ENCODE assay signal across 15 cellular contexts in the genomic region with DNA sequence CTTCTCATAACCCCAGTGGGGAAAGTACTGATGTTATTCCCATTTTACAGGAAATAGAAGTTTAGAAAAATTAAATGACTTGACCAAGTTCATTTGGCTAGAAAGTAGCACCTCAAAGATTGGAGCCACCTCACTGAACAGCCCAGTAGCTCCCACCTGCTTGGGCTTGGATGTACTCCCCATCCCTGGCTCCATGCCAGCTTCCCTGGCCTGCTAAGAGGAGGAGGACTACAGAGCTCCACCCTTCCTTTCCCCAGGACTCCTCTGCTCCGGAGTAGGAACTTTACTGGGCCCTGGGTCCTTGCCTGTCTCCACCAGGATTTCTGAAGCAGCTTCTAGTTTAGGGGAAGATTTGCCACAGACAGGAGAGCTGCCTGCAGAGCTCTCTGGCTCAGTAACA. TPM values are rescaled to one million over a fixed set of nuclear protein-coding genes. Genes with fewer than 3 reads are reported as not detected.
DNase-seq lines count a peak whose midpoint lies in the region; ATAC-seq, FAIRE-seq and TF ChIP-seq lines count a peak whose summit lies in the region.
"Had no signal": no experiment of that assay in that cellular context is flagged by ENCODE, and none has a peak within 500 bp of the region (broad histone marks: within the 10 kb centered on the region; RNA-seq: fewer than 3 reads in every experiment).

No MANE protein-coding gene starts in this region.

- peak; percentile 66 for DNase-seq in Right ventricle myocardium superior
- DNase-seq in cardiac septum (ENCODE audit: low spot score), result no peak
- peak; percentile 74 for DNase-seq in NCI-H510A (lab: John Stamatoyannopoulos, UW)
- DNase-seq in left ventricle myocardium inferior, result no peak
- DNase-seq in kidney, result no peak
- no peak for DNase-seq in SW480 (ENCODE audit: low spot score)
- no peak for DNase-seq in PC-9
- DNase-seq in H4 (ENCODE audit: low spot score), result no peak
- DNase-seq: stimulated activated CD4-positive, alpha-beta T cell treated with anti-CD3 and anti-CD28 coated beads, Interleukin-2, amount 100 ng/mL, for 24 hours; stimulated activated naive CD4-positive, alpha-beta T cell treated with Interleukin-2 at 50 U/mL for 16 hours had no signal

- H3K27me3 ChIP-seq in left ventricle myocardium inferior (ENCODE audit: low read depth), result no peaks in the 10 kb centered on the region
- H3K27me3 ChIP-seq in PC-9 (ENCODE audit: insufficient read depth, low read depth), result no peaks in the 10 kb centered on the region
- H3K27me3 ChIP-seq: BLaER1, SJSA1 had no signal

- H3K36me3 ChIP-seq in left ventricle myocardium inferior (no peaks in the 10 kb centered on the region), kidney (ENCODE audit: control insufficient read depth in 1 of 2, insufficient read depth in 2 of 2, low read length in 2 of 2) (peaks cover 0 to 4% of the 10 kb centered on the region in 2 donors), PC-9 (ENCODE audit: low read depth) (no peaks in the 10 kb centered on the region)

- H3K9me2 ChIP-seq in PC-9 (ENCODE audit: insufficient read depth), result no peaks in the 10 kb centered on the region

- CTCF ChIA-PET in PC-9 (lab: Charles Lee), result interaction anchor here (0.6 kb wide), 1 partner anchor 625 kb away, joined by 11 read pairs; no protein-coding TSS in a partner anchor

- TF ChIP-seq CTCF in left ventricle myocardium inferior (IDR thresholded peaks at IDR 0.05; ENCODE audit: borderline replicate concordance) (no peak), kidney (IDR thresholded peaks at IDR 0.05; ENCODE audit: borderline replicate concordance, extremely low read depth, insufficient read depth) (no peak), PC-9 (conservative IDR thresholded peaks at IDR 0.05) (no peak)

- intact Hi-C loops in Right ventricle myocardium superior (cut with DNase I), result loop anchor here (5.0 kb wide), 1 partner anchor 49 kb away; no protein-coding TSS in a partner anchor
- intact Hi-C loops in cardiac septum (cut with DNase I), result loop anchor here (5.0 kb wide), 1 partner anchor 64 kb away; the partner anchor contains the start of gene PPRC1
- intact Hi-C loops in left ventricle myocardium inferior (cut with micrococcal nuclease), result no loop called here
- intact Hi-C loops in kidney (cut with DNase I), result no loop called here
- intact Hi-C loops in PC-9 (cut with micrococcal nuclease; ENCODE audit: unreplicated experiment), result no loop called here

- H3K9me3 ChIP-seq in left ventricle myocardium inferior (replicated peaks) (no peaks in the 10 kb centered on the region), kidney (ENCODE audit: control insufficient read depth in 1 of 2, low read length in 2 of 2) (no peaks in the 10 kb centered on the region), PC-9 (ENCODE audit: insufficient read depth, low read depth) (no peaks in the 10 kb centered on the region)
- H3K9me3 ChIP-seq: BLaER1, SJSA1 had no signal

- ATAC-seq in Right ventricle myocardium superior (ENCODE audit: poor library complexity), result no peak
- ATAC-seq: WTC11 had no signal

- H4K20me1 ChIP-seq in PC-9 (ENCODE audit: insufficient read depth), result 0 out of 2 replicates have a peak, but pooled peaks cover 4% of the 10 kb centered on the region

- peak overlapping the region; percentile 10 for H3K27ac ChIP-seq in left ventricle myocardium inferior (replicated peaks)
- no peak overlapping the region for H3K27ac ChIP-seq in kidney (ENCODE audit: low read depth in 2 of 2, low read length in 2 of 2)
- no peak overlapping the region for H3K27ac ChIP-seq in PC-9
- H3K27ac ChIP-seq: BLaER1, KMS-11, SJSA1 had no signal

- peaks cover 13% of the 10 kb centered on the region for H3F3A ChIP-seq in PC-9 (ENCODE audit: insufficient read depth, low read depth)

- no peak overlapping the region for H2AFZ ChIP-seq in PC-9

- no peak for FAIRE-seq in kidney (lab: Jason Lieb, UNC)
- FAIRE-seq: endometrium had no signal

- BruUV-seq in PC-9 (replicated peaks; lab: Mats Ljungman, UMichigan), result no TSS peak

- H3K9ac ChIP-seq in kidney (ENCODE audit: low read length in 2 of 2), result no peak overlapping the region
- H3K9ac ChIP-seq: KMS-11 had no signal

- no peak overlapping the region for H3K4me2 ChIP-seq in PC-9
- H3K4me2 ChIP-seq: KMS-11 had no signal

- POLR2A ChIA-PET in PC-9 (lab: Charles Lee; ENCODE audit: unreplicated experiment), result no interaction called here

- H3K4me3 ChIP-seq in left ventricle myocardium inferior (no peak overlapping the region), kidney (ENCODE audit: low read length in 2 of 2) (no peak overlapping the region), PC-9 (no peak overlapping the region)
- H3K4me3 ChIP-seq: BLaER1, SJSA1 had no signal

- H3K4me1 ChIP-seq in left ventricle myocardium inferior, result peaks cover 47% of the 10 kb centered on the region
- peaks cover 6 to 21% of the 10 kb centered on the region in 2 donors for H3K4me1 ChIP-seq in kidney (ENCODE audit: control insufficient read depth in 1 of 2, insufficient read depth in 1 of 2, low read depth in 1 of 2, low read length in 2 of 2)
- 0 out of 2 replicates have a peak, but pooled peaks cover 6% of the 10 kb centered on the region for H3K4me1 ChIP-seq in PC-9 (replicated peaks; ENCODE audit: insufficient read depth)

- peaks cover 23% of the 10 kb centered on the region for H3K79me2 ChIP-seq in PC-9 (ENCODE audit: low read depth)

RNA-seq across cellular contexts. Expression of gene HPS6, which starts 3.1 kb away (rescaled TPM):
- total RNA-seq in Right ventricle myocardium superior, result 9.5 TPM
- total RNA-seq in cardiac septum, result 12.1 TPM
- total RNA-seq in left ventricle myocardium inferior, result 9.3 TPM
- total RNA-seq in kidney, result 20.0 TPM
- polyA plus RNA-seq in kidney (ENCODE audit: insufficient read depth, low read depth, low replicate concordance), result 11.9 TPM
- total RNA-seq in PC-9 (2021), result 12.5 and 16.9 TPM in 2 replicates
- 6.3 and 16.8 TPM in 2 replicates for total RNA-seq in H4 (2014; rRNA removed; shearing (Covaris generic))

RNA-seq across cellular contexts. Expression of gene ARMH3, which starts 12.2 kb away (rescaled TPM):
- total RNA-seq in Right ventricle myocardium superior (55.1 TPM), cardiac septum (50.4 TPM), left ventricle myocardium inferior (58.9 TPM), kidney (26.1 TPM), PC-9 (2021) (12.0 and 12.8 TPM in 2 replicates)
- polyA plus RNA-seq in kidney (ENCODE audit: insufficient read depth, low read depth, low replicate concordance), result 14.0 TPM
- total RNA-seq in H4 (2014; rRNA removed; shearing (Covaris generic)), result 3.1 and 6.3 TPM in 2 replicates

RNA-seq across cellular contexts. Expression of gene LDB1, which starts 52.0 kb away (rescaled TPM):
- total RNA-seq in Right ventricle myocardium superior (56.2 TPM), cardiac septum (53.6 TPM), left ventricle myocardium inferior (52.2 TPM), kidney (56.1 TPM), PC-9 (2021) (31.2 and 38.5 TPM in 2 replicates)
- polyA plus RNA-seq in kidney (ENCODE audit: insufficient read depth, low read depth, low replicate concordance), result 27.9 TPM
- 16.8 and 31.3 TPM in 2 replicates for total RNA-seq in H4 (2014; rRNA removed; shearing (Covaris generic))

Comparison
In these comparisons a context has a peak if more than half of its experiments do, and no peak if none do; other contexts are left out.
1. DNase-seq: peak in Right ventricle myocardium superior (single experiment) and NCI-H510A (single experiment); none in cardiac septum (single experiment), left ventricle myocardium inferior (single experiment), kidney (single experiment), SW480 (single experiment), PC-9 (0 of 2) and H4 (single experiment).
2. intact Hi-C loops: an anchor here in Right ventricle myocardium superior (5.0 kb wide) and cardiac septum (5.0 kb wide); none called in left ventricle myocardium inferior, kidney and PC-9.